15 cellular contexts compared by ENCODE assay signal in genomic region chr1:20160034-20160433, GRCh38. TPM values are rescaled to one million over a fixed set of nuclear protein-coding genes. Genes with fewer than 3 reads are reported as not detected.
A peak's percentile ranks its signal among the peaks of the same experiment; 100 is the strongest.
DNase-seq lines count a peak whose midpoint lies in the region; ATAC-seq, FAIRE-seq and TF ChIP-seq lines count a peak whose summit lies in the region.
"Had no signal": no experiment of that assay in that cellular context is flagged by ENCODE, and none has a peak within 500 bp of the region (broad histone marks: within the 10 kb centered on the region; RNA-seq: fewer than 3 reads in every experiment).

No MANE protein-coding gene starts in this region.

- DNase-seq in OCI-M1 (lab: John Stamatoyannopoulos, UW) = peak; percentile 46
- DNase-seq in dermis blood vessel endothelial cell = peak; percentile 14
- peak; percentile 8 for DNase-seq in kidney
- no peak for DNase-seq in activated CD4-positive, alpha-beta T cell treated with anti-CD3 and anti-CD28 coated beads for 1 hour
- no peak for DNase-seq in sciatic nerve (ENCODE audit: low spot score)
- DNase-seq: H7, MG63, NCI-H1930, NCI-H2171 treated with DMSO at 0.1 percent for 48 hours, NCI-H748 treated with DMSO at 0.1 percent for 48 hours had no signal

- H3K9ac ChIP-seq in kidney (ENCODE audit: low read length in 2 of 2) = no peak overlapping the region

- no peak for ATAC-seq in GM21723 (IDR thresholded peaks at IDR 0.05; ENCODE audit: unreplicated experiment)
- ATAC-seq in sciatic nerve = no peak

- TF ChIP-seq CTCF in HEK293 (tag by site-specific recombination; IDR thresholded peaks at IDR 0.05) (no peak), kidney (IDR thresholded peaks at IDR 0.05; ENCODE audit: borderline replicate concordance, extremely low read depth, insufficient read depth) (no peak)

- intact Hi-C loops in kidney (cut with DNase I) = no loop called here
- intact Hi-C loops in sciatic nerve (cut with DNase I) = no loop called here

- H3K4me3 ChIP-seq in HEK293 (ENCODE audit: low read depth, low read length) = no peak overlapping the region
- H3K4me3 ChIP-seq in kidney (ENCODE audit: low read length in 2 of 2) = no peak overlapping the region
- H3K4me3 ChIP-seq: MG63 had no signal

- FAIRE-seq in kidney (lab: Jason Lieb, UNC) = no peak

- no peaks in the 10 kb centered on the region for H3K4me1 ChIP-seq in HEK293 (ENCODE audit: control insufficient read depth, insufficient read depth, low read length)
- H3K4me1 ChIP-seq in kidney (ENCODE audit: control insufficient read depth in 1 of 2, insufficient read depth in 1 of 2, low read depth in 1 of 2, low read length in 2 of 2) = peaks cover 0 to 2% of the 10 kb centered on the region in 2 donors

- CTCF ChIA-PET in HEK293 (lab: Yijun Ruan, JAX) = interaction anchor here (0.7 to 0.9 kb wide), 2 partner anchors 8 to 33 kb away, joined by 3 to 4 read pairs; no protein-coding TSS in a partner anchor

- H3K9me3 ChIP-seq in HEK293 (ENCODE audit: control insufficient read depth, insufficient read depth, low read depth, low read length) (no peaks in the 10 kb centered on the region), kidney (ENCODE audit: control insufficient read depth in 1 of 2, low read length in 2 of 2) (peaks cover 0 to 21% of the 10 kb centered on the region in 2 donors)

- H3K27ac ChIP-seq in HEK293 (ENCODE audit: extremely low read depth, low read depth, low read length) = no peak overlapping the region
- H3K27ac ChIP-seq in kidney (ENCODE audit: low read depth in 2 of 2, low read length in 2 of 2) = no peak overlapping the region

- POLR2A ChIA-PET in HEK293 (lab: Yijun Ruan, JAX) = no interaction called here

- H3K36me3 ChIP-seq in HEK293 (ENCODE audit: control insufficient read depth in 2 of 2, insufficient read depth in 1 of 2, low read length in 2 of 2) (no peaks in the 10 kb centered on the region), kidney (ENCODE audit: control insufficient read depth in 1 of 2, insufficient read depth in 2 of 2, low read length in 2 of 2) (no peaks in the 10 kb centered on the region)
- H3K36me3 ChIP-seq: MG63 had no signal

TF ChIP-seq in HEK293, 187 proteins besides CTCF, POLR2A, EP300 and RAD21:
- TF ChIP-seq ZNF513 (tag by site-specific recombination; IDR thresholded peaks at IDR 0.05) (peak; percentile 56; the same call in 1 of the 2 replicates), WT1 (tag by site-specific recombination; IDR thresholded peaks at IDR 0.05) (no peak)

RNA-seq across cellular contexts. Expression of gene PLA2G2F, which starts 20.9 kb away (rescaled TPM):
- total RNA-seq in dermis blood vessel endothelial cell (not detected in 2 replicates), kidney (not detected), sciatic nerve (not detected)
- not detected for polyA plus RNA-seq in kidney (ENCODE audit: insufficient read depth, low read depth, low replicate concordance)
- total RNA-seq: A673, H7, NCI-H460 had no signal
- polyA plus RNA-seq: CD14-positive monocyte had no signal

RNA-seq across cellular contexts. Expression of gene UBXN10, which starts 25.9 kb away (rescaled TPM):
- total RNA-seq in dermis blood vessel endothelial cell (0.05 TPM in 1 of 2 replicates, not detected in the other), kidney (12.6 TPM), sciatic nerve (0.13 TPM)
- 2.3 TPM for polyA plus RNA-seq in kidney (ENCODE audit: insufficient read depth, low read depth, low replicate concordance)
- total RNA-seq: A673, NCI-H460 had no signal

RNA-seq across cellular contexts. Expression of gene PLA2G2C, which starts 26.3 kb away (rescaled TPM):
- total RNA-seq in dermis blood vessel endothelial cell (not detected in 2 replicates), kidney (0.31 TPM), sciatic nerve (0.36 TPM)
- polyA plus RNA-seq in kidney (ENCODE audit: insufficient read depth, low read depth, low replicate concordance) = not detected
- total RNA-seq: A673, H7, NCI-H460 had no signal

RNA-seq across cellular contexts. Expression of gene PLA2G2D, which starts 40.7 kb away (rescaled TPM):
- total RNA-seq in dermis blood vessel endothelial cell = not detected in 2 replicates
- total RNA-seq in kidney = 1.1 TPM
- polyA plus RNA-seq in kidney (ENCODE audit: insufficient read depth, low read depth, low replicate concordance) = not detected
- not detected for total RNA-seq in sciatic nerve
- total RNA-seq: A673, H7, NCI-H460 had no signal

Comparison
In these comparisons a context has a peak if more than half of its experiments do, and no peak if none do; other contexts are left out.
1. DNase-seq: peak in OCI-M1 (single experiment), dermis blood vessel endothelial cell (single experiment) and kidney (single experiment); none in activated CD4-positive, alpha-beta T cell treated with anti-CD3 and anti-CD28 coated beads for 1 hour (single experiment) and sciatic nerve (single experiment).
2. RNA of gene UBXN10, which starts 25.9 kb away (total RNA-seq): 12.6 TPM in kidney (single experiment); 0.13 TPM in sciatic nerve (single experiment) and 0.05 TPM in dermis blood vessel endothelial cell; every median in the first group is over 10 times any median in the second.